Comparison of ENCODE assay signal across 10 cellular contexts in the genomic region with DNA sequence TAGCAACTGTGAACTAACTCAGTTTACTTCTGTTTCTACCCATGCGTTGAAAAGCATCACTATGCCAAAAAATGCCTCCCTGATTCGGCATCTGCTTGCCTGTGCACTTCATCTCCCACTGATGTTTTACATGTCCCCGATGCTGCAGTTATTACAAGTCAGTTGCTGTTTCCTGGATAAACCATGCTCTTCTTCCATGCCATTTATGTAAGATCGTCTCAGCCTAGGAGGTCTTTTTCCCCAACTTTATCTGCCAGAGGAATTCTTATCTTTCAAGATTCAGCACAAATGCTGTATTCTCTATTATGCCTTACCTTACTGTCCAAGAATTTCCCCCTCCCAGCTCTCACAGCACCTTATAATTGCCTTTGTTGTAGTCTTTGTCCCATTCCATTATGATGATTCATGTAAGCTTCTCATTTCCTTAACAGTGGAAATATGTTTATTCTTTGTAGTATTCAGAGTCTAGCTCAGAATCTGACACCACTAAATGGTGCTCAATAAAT. TPM values are rescaled to one million over a fixed set of nuclear protein-coding genes. Genes with fewer than 3 reads are reported as not detected.
A peak's percentile ranks its signal among the peaks of the same experiment; 100 is the strongest.
DNase-seq lines count a peak whose midpoint lies in the region; ATAC-seq and TF ChIP-seq lines count a peak whose summit lies in the region.
"Had no signal": no experiment of that assay in that cellular context is flagged by ENCODE, and none has a peak within 500 bp of the region (broad histone marks: within the 10 kb centered on the region; RNA-seq: fewer than 3 reads in every experiment).

No MANE protein-coding gene starts in this region.

- peaks cover 5% of the 10 kb centered on the region for H3K36me3 Mint-ChIP-seq in activated T-cell treated with anti-CD3 and anti-CD28 coated beads, Interleukin-2, amount 50 U/mL, for 24 hours (ENCODE audit: low read depth)

- intact Hi-C loops in left lung (cut with DNase I) (no loop called here), Right ventricle myocardium inferior (cut with DNase I) (no loop called here)

- in situ Hi-C loops in brain microvascular endothelial cell (cut with HindIII; ENCODE audit: low pct_ligation_motif_present, low sequenced_read_pairs), result loop anchor here (25.0 kb wide), 1 partner anchor 438 kb away; no protein-coding TSS in a partner anchor

- H3K4me3 ChIP-seq in BJ (ENCODE audit: low read depth, low read length) (no peak overlapping the region), brain microvascular endothelial cell (ENCODE audit: low read depth, low read length) (no peak overlapping the region), left lung (no peak overlapping the region)

- H3K27me3 ChIP-seq in BJ (ENCODE audit: control insufficient read depth, insufficient read depth, low read length) (no peaks in the 10 kb centered on the region), brain microvascular endothelial cell (replicated peaks) (no peaks in the 10 kb centered on the region), left lung (no peaks in the 10 kb centered on the region)

- no peaks in the 10 kb centered on the region for H3K27me3 Mint-ChIP-seq in activated T-cell treated with anti-CD3 and anti-CD28 coated beads, Interleukin-2, amount 50 U/mL, for 24 hours
- H3K27me3 Mint-ChIP-seq: stimulated activated naive CD8-positive, alpha-beta T cell treated with anti-CD3 and anti-CD28 coated beads, Interleukin-15, Interleukin-2, amounts not matched to agents 100 ng/mL and 50 ng/mL, for 24 hours had no signal

- POLR2A ChIA-PET in BJ (lab: Charles Lee), result no interaction called here

- no peak for TF ChIP-seq CTCF in BJ (IDR thresholded peaks at IDR 0.05; ENCODE audit: insufficient read depth, low read depth, low read length)
- no peak for TF ChIP-seq CTCF in brain microvascular endothelial cell (IDR thresholded peaks at IDR 0.05; ENCODE audit: low read depth, low read length, missing control alignments)
- no peak for TF ChIP-seq CTCF in left lung (IDR thresholded peaks at IDR 0.05)

- CTCF ChIA-PET in BJ (lab: Yijun Ruan, JAX), result no interaction called here

- DNase-seq in BJ (ENCODE audit: low read depth) (peak; percentile 8), HS-5 (ENCODE audit: low read depth) (peak; percentile 49), brain microvascular endothelial cell (peak; percentile 66), left lung (no peak), Right ventricle myocardium inferior (ENCODE audit: missing footprints) (no peak), SK-N-DZ (ENCODE audit: low spot score) (no peak)
- DNase-seq in stimulated activated CD4-positive, alpha-beta T cell treated with anti-CD3 and anti-CD28 coated beads, Interleukin-2, amount 100 ng/mL, for 48 hours, result no peak
- no peak for DNase-seq in activated T-cell treated with anti-CD3 and anti-CD28 coated beads, Interleukin-2, amount 50 U/mL, for 24 hours

- no peaks in the 10 kb centered on the region for H3K4me1 ChIP-seq in left lung

- peaks cover 58% of the 10 kb centered on the region for H3K4me1 Mint-ChIP-seq in activated T-cell treated with anti-CD3 and anti-CD28 coated beads, Interleukin-2, amount 50 U/mL, for 24 hours (ENCODE audit: low read depth)

- no peak overlapping the region for H3K4me3 Mint-ChIP-seq in activated T-cell treated with anti-CD3 and anti-CD28 coated beads, Interleukin-2, amount 50 U/mL, for 24 hours
- H3K4me3 Mint-ChIP-seq: stimulated activated naive CD8-positive, alpha-beta T cell treated with anti-CD3 and anti-CD28 coated beads, Interleukin-15, Interleukin-2, amounts not matched to agents 100 ng/mL and 50 ng/mL, for 24 hours had no signal

- H3K27ac Mint-ChIP-seq in activated T-cell treated with anti-CD3 and anti-CD28 coated beads, Interleukin-2, amount 50 U/mL, for 24 hours, result no peak overlapping the region
- H3K27ac Mint-ChIP-seq: stimulated activated naive CD8-positive, alpha-beta T cell treated with anti-CD3 and anti-CD28 coated beads, Interleukin-15, Interleukin-2, amounts not matched to agents 100 ng/mL and 50 ng/mL, for 24 hours had no signal

- H3K27ac ChIP-seq in brain microvascular endothelial cell (peak overlapping the region; percentile 42), left lung (no peak overlapping the region)
- H3K27ac ChIP-seq: HL-60 had no signal

- no peaks in the 10 kb centered on the region for H3K9me3 Mint-ChIP-seq in activated T-cell treated with anti-CD3 and anti-CD28 coated beads, Interleukin-2, amount 50 U/mL, for 24 hours
- H3K9me3 Mint-ChIP-seq: stimulated activated naive CD8-positive, alpha-beta T cell treated with anti-CD3 and anti-CD28 coated beads, Interleukin-15, Interleukin-2, amounts not matched to agents 100 ng/mL and 50 ng/mL, for 24 hours had no signal

- ATAC-seq in left lung, result peak; percentile 30
- no peak for ATAC-seq in Right ventricle myocardium inferior

- H3K36me3 ChIP-seq in BJ (ENCODE audit: control insufficient read depth, insufficient read depth, low read length), result no peaks in the 10 kb centered on the region
- no peaks in the 10 kb centered on the region for H3K36me3 ChIP-seq in brain microvascular endothelial cell (replicated peaks)
- no peaks in the 10 kb centered on the region for H3K36me3 ChIP-seq in left lung

- no peaks in the 10 kb centered on the region for H3K9me3 ChIP-seq in left lung

RNA-seq across cellular contexts. Expression of a gene that starts 30.0 kb away (rescaled TPM):
- polyA plus RNA-seq in BJ (2011; rRNA removed), result 8.4 and 23.8 TPM in 2 replicates
- polyA minus RNA-seq in BJ (2011; rRNA and poly(A)+ RNA removed), result 11.0 and 14.2 TPM in 2 replicates
- total RNA-seq in left lung (10 to 100 TPM; 22.4 to 37.1 TPM), Right ventricle myocardium inferior (33.8 TPM)
- polyA plus RNA-seq in SK-N-DZ (2014; cell fraction: cytosol; rRNA removed), result 8.3 and 8.5 TPM in 2 replicates
- 5.0 and 6.5 TPM in 2 replicates for polyA plus RNA-seq in SK-N-DZ (2014; cell fraction: nucleus; rRNA removed)

Comparison
In these comparisons a context has a peak if more than half of its experiments do, and no peak if none do; other contexts are left out.
1. DNase-seq: peak in BJ (single experiment), HS-5 (single experiment) and brain microvascular endothelial cell (single experiment); none in left lung (0 of 2), stimulated activated CD4-positive, alpha-beta T cell treated with anti-CD3 and anti-CD28 coated beads, Interleukin-2, amount 100 ng/mL, for 48 hours (0 of 2), activated T-cell treated with anti-CD3 and anti-CD28 coated beads, Interleukin-2, amount 50 U/mL, for 24 hours (single experiment), Right ventricle myocardium inferior (single experiment) and SK-N-DZ (single experiment).